ENCODE assay signal across 22 cellular contexts in genomic region chr17:72877348-72877747, GRCh38.
DNase-seq lines count a peak whose midpoint lies in the region; ATAC-seq, FAIRE-seq and TF ChIP-seq lines count a peak whose summit lies in the region.
"Had no signal": no experiment of that assay in that cellular context is flagged by ENCODE, and none has a peak within 500 bp of the region (broad histone marks: within the 10 kb centered on the region; RNA-seq: fewer than 3 reads in every experiment).

No MANE protein-coding gene starts in this region.

- POLR2A ChIA-PET in A549 (lab: Yijun Ruan, JAX): no interaction called here
- POLR2A ChIA-PET in IMR-90 (lab: Charles Lee; ENCODE audit: unreplicated experiment): no interaction called here

- no peak overlapping the region for H3K23ac ChIP-seq in IMR-90 (ENCODE audit: low read depth, low read length)

- no peak overlapping the region for H4K5ac ChIP-seq in IMR-90 (ENCODE audit: low read depth, low read length)

- ATAC-seq in A549: no peak
- no peak for ATAC-seq in IMR-90 (ENCODE audit: low read depth)
- ATAC-seq: CD8-positive, alpha-beta T cell; GM12878 had no signal

- no peak overlapping the region for H3K18ac ChIP-seq in IMR-90 (ENCODE audit: low read depth, low read length)

- TF ChIP-seq POLR2A in A549 (IDR thresholded peaks at IDR 0.05; ENCODE audit: low read length): no peak
- no peak for TF ChIP-seq POLR2A in IMR-90 (IDR thresholded peaks at IDR 0.05; ENCODE audit: low read depth, low read length)

- H3K4me2 ChIP-seq in A549 (no peak overlapping the region), IMR-90 (ENCODE audit: low read depth, low read length) (no peak overlapping the region), neural cell (ENCODE audit: low read length) (no peak overlapping the region)
- H3K4me2 ChIP-seq: BLaER1 treated with 17β-estradiol and CSF1 and Interleukin-3, amounts not matched to agents 10 nM and 100 nM had no signal

- no peaks in the 10 kb centered on the region for H3K4me1 ChIP-seq in A549
- H3K4me1 ChIP-seq in IMR-90 (ENCODE audit: control insufficient read depth, insufficient read depth, low read length): no peaks in the 10 kb centered on the region
- H3K4me1 ChIP-seq: BLaER1 treated with 17β-estradiol and CSF1 and Interleukin-3, amounts not matched to agents 10 nM and 100 nM had no signal

- peaks cover 5% of the 10 kb centered on the region; the same call in 1 of the 2 replicates for H3K36me3 ChIP-seq in IMR-90 (ENCODE audit: control insufficient read depth, insufficient read depth, low read length)
- no peaks in the 10 kb centered on the region for H3K36me3 ChIP-seq in neural cell (ENCODE audit: insufficient read depth, low read length)

- no peak overlapping the region for H2BK20ac ChIP-seq in IMR-90 (ENCODE audit: low read depth, low read length)

- no peak overlapping the region for H3K4ac ChIP-seq in IMR-90 (ENCODE audit: low read depth, low read length)

- no peak for FAIRE-seq in A549 (lab: Jason Lieb, UNC)
- FAIRE-seq: A204.1, GM12878, GM12892, GM18507 had no signal

- WGBS in A549 (ENCODE audit: missing lambda C conversion rate): 91% methylated on average over 8 of the region's 8 CpGs
- WGBS in IMR-90 (ENCODE audit: extremely low coverage in 2 of 2, insufficient read length in 1 of 2), 2 experiments: no CpG with 5 or more reads among the region's 8 CpGs

- H3K9me2 ChIP-seq in neural cell (ENCODE audit: insufficient read depth, low read length): no peaks in the 10 kb centered on the region

- no peak overlapping the region for H2BK120ac ChIP-seq in IMR-90 (ENCODE audit: low read depth, low read length)

- no peak overlapping the region for H3K56ac ChIP-seq in IMR-90 (ENCODE audit: extremely low read depth, insufficient read depth, low read length)

- no peak overlapping the region for H3K4me3 ChIP-seq in A549
- H3K4me3 ChIP-seq in IMR-90 (ENCODE audit: insufficient read depth, low read depth, low read length): no peak overlapping the region
- no peak overlapping the region for H3K4me3 ChIP-seq in neural cell (ENCODE audit: low read length)
- H3K4me3 ChIP-seq: BLaER1 treated with 17β-estradiol and CSF1 and Interleukin-3, amounts not matched to agents 10 nM and 100 nM; GM12878 had no signal

- H2AFZ ChIP-seq in IMR-90 (replicated peaks; ENCODE audit: low read length, poor library complexity): no peak overlapping the region
- H2AFZ ChIP-seq in neural cell (ENCODE audit: low read depth, low read length): no peak overlapping the region

- TF ChIP-seq EP300 in A549 (IDR thresholded peaks at IDR 0.05) (no peak), neural cell (conservative IDR thresholded peaks at IDR 0.05; ENCODE audit: poor library complexity, severe bottlenecking) (peak; percentile 84)

- TF ChIP-seq CTCF in A549 (IDR thresholded peaks at IDR 0.05): no peak
- TF ChIP-seq CTCF in IMR-90 (conservative IDR thresholded peaks at IDR 0.05; ENCODE audit: low read depth, low read length): no peak
- TF ChIP-seq CTCF in neural cell (IDR thresholded peaks at IDR 0.05; ENCODE audit: poor library complexity, severe bottlenecking): no peak

- no peaks in the 10 kb centered on the region for H3K9me1 ChIP-seq in IMR-90 (ENCODE audit: insufficient read depth, low read length)

- H3K79me2 ChIP-seq in neural cell (replicated peaks; ENCODE audit: insufficient read depth, low read length): no peaks in the 10 kb centered on the region

- dilution Hi-C loops in IMR-90 (cut with HindIII; ENCODE audit: low sequenced_read_pairs, unreplicated experiment): no loop called here

- H2BK5ac ChIP-seq in IMR-90 (ENCODE audit: low read depth, low read length, poor library complexity, severe bottlenecking): no peak overlapping the region

- no peaks in the 10 kb centered on the region for H3F3A ChIP-seq in neural cell (ENCODE audit: insufficient read depth, low read length, poor library complexity, severe bottlenecking)

- in situ Hi-C loops in IMR-90 (cut with MboI; ENCODE audit: low sequenced_read_pairs): no loop called here

- no peak overlapping the region for H4K8ac ChIP-seq in IMR-90 (ENCODE audit: low read depth in 2 of 2, low read length in 2 of 2)

- TF ChIP-seq RAD21 in A549 (conservative IDR thresholded peaks at IDR 0.05 in 1 of 2, IDR thresholded peaks at IDR 0.05 in 1 of 2) (no peak), IMR-90 (IDR thresholded peaks at IDR 0.05; ENCODE audit: low read length) (no peak), neural cell (conservative IDR thresholded peaks at IDR 0.05) (no peak)

- no peak overlapping the region for H2AK5ac ChIP-seq in IMR-90 (ENCODE audit: low read depth, low read length)

- H4K20me1 ChIP-seq in IMR-90 (ENCODE audit: insufficient read depth, low read length) (no peaks in the 10 kb centered on the region), neural cell (ENCODE audit: insufficient read depth) (no peaks in the 10 kb centered on the region)
- H4K20me1 ChIP-seq: BLaER1 treated with 17β-estradiol and CSF1 and Interleukin-3, amounts not matched to agents 10 nM and 100 nM had no signal

- H3K9ac ChIP-seq in IMR-90 (ENCODE audit: low read depth, low read length) (no peak overlapping the region), neural cell (ENCODE audit: low read length) (no peak overlapping the region)
- H3K9ac ChIP-seq: BLaER1 treated with 17β-estradiol and CSF1 and Interleukin-3, amounts not matched to agents 10 nM and 100 nM had no signal

- H2BK15ac ChIP-seq in IMR-90 (ENCODE audit: low read depth, low read length): no peak overlapping the region

- H2AK9ac ChIP-seq in IMR-90 (replicated peaks; ENCODE audit: low read depth, low read length, poor library complexity): no peak overlapping the region

- intact Hi-C loops in IMR-90 (cut with micrococcal nuclease): no loop called here

- no peak overlapping the region for H3K14ac ChIP-seq in IMR-90 (replicated peaks; ENCODE audit: low read depth, low read length)

- H3K27me3 ChIP-seq in IMR-90 (ENCODE audit: control insufficient read depth, insufficient read depth, low read length) (no peaks in the 10 kb centered on the region), neural cell (ENCODE audit: insufficient read depth, low read depth, low read length) (no peaks in the 10 kb centered on the region)
- H3K27me3 ChIP-seq: BLaER1 treated with 17β-estradiol and CSF1 and Interleukin-3, amounts not matched to agents 10 nM and 100 nM had no signal

- DNase-seq in A549 (ENCODE audit: low read depth in 1 of 2, low spot score in 1 of 2) (no peak), IMR-90 (no peak), COR-L47 (lab: John Stamatoyannopoulos, UW) (no peak), caudate nucleus (lab: John Stamatoyannopoulos, UW) (no peak)
- DNase-seq: 8988T; AML-193; CD4-positive, alpha-beta T cell; CD8-positive, alpha-beta T cell; DMS 273 treated with DMSO at 0.1 percent for 48 hours; DMS153; DMS53; DMS79; DND-41; EL; GDM1 had no signal

- CTCF ChIA-PET in A549 (lab: Yijun Ruan, JAX) (no interaction called here), IMR-90 (lab: Yijun Ruan, JAX) (no interaction called here)

- no peak overlapping the region for H4K91ac ChIP-seq in IMR-90 (ENCODE audit: insufficient read depth, low read depth, low read length)

- no TSS peak for BruUV-seq in IMR-90 (replicated peaks; lab: Mats Ljungman, UMichigan)

- H3K79me1 ChIP-seq in IMR-90 (ENCODE audit: low read depth in 1 of 2, low read length in 2 of 2): no peaks in the 10 kb centered on the region

- H3K9me3 ChIP-seq in A549: peaks cover 30% of the 10 kb centered on the region
- H3K9me3 ChIP-seq in IMR-90 (ENCODE audit: control insufficient read depth, insufficient read depth, low read length): peaks cover 15% of the 10 kb centered on the region
- no peaks in the 10 kb centered on the region for H3K9me3 ChIP-seq in neural cell (ENCODE audit: low read length)

- no peak overlapping the region for H3K27ac ChIP-seq in A549
- no peak overlapping the region for H3K27ac ChIP-seq in IMR-90 (ENCODE audit: insufficient read depth, low read length)
- peak overlapping the region; percentile 81 for H3K27ac ChIP-seq in neural cell (ENCODE audit: low read length)
- no peak overlapping the region for H3K27ac ChIP-seq in caudate nucleus (ENCODE audit: low read depth, low read length)
- H3K27ac ChIP-seq: BLaER1 treated with 17β-estradiol and CSF1 and Interleukin-3, amounts not matched to agents 10 nM and 100 nM; C4-2B had no signal

TF ChIP-seq in A549, 52 proteins besides CTCF, POLR2A, EP300 and RAD21:
- peak; percentile 27 to 46; a peak in 3 of 4 replicates for TF ChIP-seq CEBPB (IDR thresholded peaks at IDR 0.05)
- no peak for TF ChIP-seq CHD4 (IDR thresholded peaks at IDR 0.05; ENCODE audit: borderline replicate concordance)

TF ChIP-seq in IMR-90, 13 proteins besides CTCF, POLR2A, EP300 and RAD21:
- peak; percentile 59 for TF ChIP-seq CEBPB (IDR thresholded peaks at IDR 0.05; ENCODE audit: low read depth, low read length)
- TF ChIP-seq BHLHE40 (IDR thresholded peaks at IDR 0.05; ENCODE audit: low read depth, low read length): no peak
- TF ChIP-seq SMC3 (IDR thresholded peaks at IDR 0.05; ENCODE audit: low read depth, low read length): no peak

TF ChIP-seq in neural cell, 6 proteins besides CTCF, POLR2A, EP300 and RAD21 (continues in another document):
- TF ChIP-seq REST (IDR thresholded peaks at IDR 0.05; ENCODE audit: borderline replicate concordance) (peak; percentile 87), POLR2AphosphoS5 (IDR thresholded peaks at IDR 0.05) (peak; percentile 64), MXI1 (conservative IDR thresholded peaks at IDR 0.05; ENCODE audit: poor library complexity, severe bottlenecking) (no peak)
